In genomic region chr1:223341111-223341510, GRCh38 we compare ENCODE assay signal across 11 cellular contexts. TPM values are rescaled to one million over a fixed set of nuclear protein-coding genes. Genes with fewer than 3 reads are reported as not detected.
A peak's percentile ranks its signal among the peaks of the same experiment; 100 is the strongest.
DNase-seq lines count a peak whose midpoint lies in the region; ATAC-seq, FAIRE-seq and TF ChIP-seq lines count a peak whose summit lies in the region.
"Had no signal": no experiment of that assay in that cellular context is flagged by ENCODE, and none has a peak within 500 bp of the region (broad histone marks: within the 10 kb centered on the region; RNA-seq: fewer than 3 reads in every experiment).

No MANE protein-coding gene starts in this region.

- H3K36me3 ChIP-seq in GM12878 (ENCODE audit: control insufficient read depth in 2 of 2, insufficient read depth in 2 of 2, low read length in 1 of 2) (no peaks in the 10 kb centered on the region), aorta (ENCODE audit: control insufficient read depth in 1 of 2, insufficient read depth in 2 of 2, low read length in 1 of 2) (no peaks in the 10 kb centered on the region)
- H3K36me3 ChIP-seq: BE2C, colonic mucosa had no signal

- in situ Hi-C loops in GM12878 (cut with MboI): no loop called here

- POLR2A ChIA-PET in GM12878 (lab: Charles Lee): no interaction called here

- peak; percentile 83 for ATAC-seq in GM12878
- ATAC-seq in right cardiac atrium: peak; percentile 58 to 72
- no peak for ATAC-seq in aorta (ENCODE audit: low FRiP score)
- no peak for ATAC-seq in HG02938 (IDR thresholded peaks at IDR 0.05; ENCODE audit: unreplicated experiment)
- no peak for ATAC-seq in left colon

- no peak for TF ChIP-seq RAD21 in GM12878 (IDR thresholded peaks at IDR 0.05; ENCODE audit: insufficient read depth, low read depth, low read length)

- no TSS peak for BruUV-seq in GM12878 (replicated peaks; lab: Mats Ljungman, UMichigan)

- 4% methylated on average over 7 of the region's 7 CpGs for WGBS in GM12878 (ENCODE audit: insufficient coverage, insufficient replicate concordance, low lambda C conversion rate, missing lambda C conversion rate)
- 39% methylated on average over 7 of the region's 7 CpGs for WGBS in right cardiac atrium
- WGBS in aorta, 2 donors: 8 to 9% methylated on average over 7 of the region's 7 CpGs

- H3K4me2 ChIP-seq in GM12878 (ENCODE audit: control insufficient read depth, insufficient read depth): no peak overlapping the region

- no peak for TF ChIP-seq CTCF in GM12878 (IDR thresholded peaks at IDR 0.05 in 2 of 3, conservative IDR thresholded peaks at IDR 0.05 in 1 of 3; ENCODE audit: control insufficient read depth in 2 of 3, extremely low read depth in 1 of 3, insufficient read depth in 1 of 3, low read depth in 3 of 3, low read length in 3 of 3)

- CTCF ChIA-PET in GM12878 (lab: Yijun Ruan, JAX): interaction anchor here (0.6 to 1.4 kb wide), 2 partner anchors 12 to 316 kb away, joined by 3 read pairs; no protein-coding TSS in a partner anchor

- no peak overlapping the region for H2AFZ ChIP-seq in GM12878 (ENCODE audit: control insufficient read depth, low read depth, low read length)

- SMC1A ChIA-PET in GM12878 (lab: Charles Lee; ENCODE audit: uncharacterized antibody, unreplicated experiment): interaction anchor here (1.2 to 1.6 kb wide), 2 partner anchors 21 to 208 kb away, joined by 3 to 4 read pairs; no protein-coding TSS in a partner anchor

- DNase-seq in AG08395 (ENCODE audit: low spot score) (peak; percentile 73), NCI-H1694 (lab: John Stamatoyannopoulos, UW) (peak; percentile 91), GM12878 (ENCODE audit: low read depth, low spot score) (no peak), right cardiac atrium (peak; percentile 50 to 82 (median 74)), aorta (no peak), COLO668 (lab: John Stamatoyannopoulos, UW; ENCODE audit: unreplicated experiment) (no peak), left colon (no peak)
- DNase-seq: BE2C, colonic mucosa had no signal

- no peaks in the 10 kb centered on the region for H3K79me2 ChIP-seq in GM12878 (ENCODE audit: control insufficient read depth, insufficient read depth, low read length)

- intact Hi-C loops in GM12878 (cut with micrococcal nuclease; ENCODE audit: unreplicated experiment) (no loop called here), right cardiac atrium (cut with DNase I) (no loop called here), aorta (cut with DNase I) (no loop called here), left colon (cut with DNase I, micrococcal nuclease) (no loop called here)

- FAIRE-seq in GM12878 (lab: Jason Lieb, UNC): no peak

- H3K9ac ChIP-seq in GM12878 (ENCODE audit: control insufficient read depth, insufficient read depth, low read length): no peak overlapping the region

- H3K27me3 ChIP-seq in GM12878 (replicated peaks in 1 of 2; ENCODE audit: control insufficient read depth in 2 of 2, insufficient read depth in 2 of 2, low read length in 1 of 2) (peaks cover 0 to 2% of the 10 kb centered on the region in 2 experiments; a peak in 1 of 4 replicates), right cardiac atrium (ENCODE audit: control insufficient read depth, insufficient read depth) (no peaks in the 10 kb centered on the region), aorta (ENCODE audit: control insufficient read depth in 1 of 2, insufficient read depth in 2 of 2, low read length in 1 of 2) (peaks cover 0 to 3% of the 10 kb centered on the region in 2 donors)
- H3K27me3 ChIP-seq: colonic mucosa had no signal

- H3K27ac ChIP-seq in GM12878 (ENCODE audit: control insufficient read depth, insufficient read depth) (no peak overlapping the region), right cardiac atrium (ENCODE audit: low read length) (peak overlapping the region; percentile 79), aorta (ENCODE audit: low read depth in 1 of 2, low read length in 2 of 2) (no peak overlapping the region)
- H3K27ac ChIP-seq: colonic mucosa, SK-N-MC had no signal

- RAD21 ChIA-PET in GM12878 (lab: Charles Lee; ENCODE audit: unreplicated experiment): interaction anchor here (1.5 kb wide), 1 partner anchor 210 kb away, joined by 5 read pairs; no protein-coding TSS in a partner anchor

- H3K9me3 ChIP-seq in GM12878 (replicated peaks; ENCODE audit: control insufficient read depth, insufficient read depth, low read length) (no peaks in the 10 kb centered on the region), right cardiac atrium (ENCODE audit: control insufficient read depth, low read length) (no peaks in the 10 kb centered on the region), aorta (ENCODE audit: control insufficient read depth, low read length) (no peaks in the 10 kb centered on the region)
- H3K9me3 ChIP-seq: BE2C, colonic mucosa had no signal

- no peaks in the 10 kb centered on the region for H4K20me1 ChIP-seq in GM12878 (ENCODE audit: control insufficient read depth, insufficient read depth)

- no peak overlapping the region for H3K4me3 ChIP-seq in GM12878
- H3K4me3 ChIP-seq in right cardiac atrium (ENCODE audit: low read length): no peak overlapping the region
- H3K4me3 ChIP-seq in aorta (ENCODE audit: low read length in 2 of 2): no peak overlapping the region
- H3K4me3 ChIP-seq: colonic mucosa, SK-N-MC had no signal

- no peaks in the 10 kb centered on the region for H3K4me1 ChIP-seq in GM12878 (ENCODE audit: control insufficient read depth, insufficient read depth, low read length)
- H3K4me1 ChIP-seq in right cardiac atrium (ENCODE audit: control insufficient read depth, insufficient read depth, low read length): peaks cover 10% of the 10 kb centered on the region
- H3K4me1 ChIP-seq in aorta (ENCODE audit: control insufficient read depth in 1 of 2, insufficient read depth in 2 of 2, low read length in 2 of 2): no peaks in the 10 kb centered on the region
- H3K4me1 ChIP-seq: BE2C, colonic mucosa had no signal

- TF ChIP-seq EP300 in GM12878 (IDR thresholded peaks at IDR 0.05; ENCODE audit: borderline replicate concordance in 1 of 2, control insufficient read depth in 1 of 2, low read depth in 2 of 2, low read length in 2 of 2): no peak

- TF ChIP-seq POLR2A in GM12878 (IDR thresholded peaks at IDR 0.05; ENCODE audit: low read depth, low read length): no peak

TF ChIP-seq in GM12878, 131 proteins besides CTCF, POLR2A, EP300 and RAD21 (continues in another document):
- TF ChIP-seq IRF3 (IDR thresholded peaks at IDR 0.05) (no peak), RAD51 (IDR thresholded peaks at IDR 0.05) (no peak), ZNF622 (IDR thresholded peaks at IDR 0.05) (no peak), MTA2 (IDR thresholded peaks at IDR 0.05; ENCODE audit: low read depth) (no peak), NFYA (IDR thresholded peaks at IDR 0.05; ENCODE audit: borderline replicate concordance, low read depth, low read length) (no peak), FOXK2 (IDR thresholded peaks at IDR 0.05) (no peak)

RNA-seq across cellular contexts. Expression of gene SUSD4, which starts 22.9 kb away (rescaled TPM):
- total RNA-seq in GM12878 (2013; cell fraction: nucleolus; rRNA removed): 1.4 and 1.5 TPM in 2 replicates
- 0.17 TPM in 1 of 2 replicates, not detected in the other for total RNA-seq in GM12878 (2014; rRNA removed)
- 0.13 and 0.18 TPM in 2 replicates for total RNA-seq in GM12878 (2014; rRNA removed; fragmentation: Illumina TruSeq; extraction: Trizol)
- 0.33 TPM in 1 of 2 replicates, not detected in the other for total RNA-seq in GM12878 (2021)
- not detected for polyA plus RNA-seq in GM12878 (2011; ENCODE audit: low read depth)
- polyA plus RNA-seq in GM12878 (2011; rRNA removed): 0.63 and 1.1 TPM in 2 replicates
- 0.82 and 0.84 TPM in 2 replicates for polyA plus RNA-seq in GM12878 (2011; cell fraction: cytosol; rRNA removed)
- polyA plus RNA-seq in GM12878 (2011; cell fraction: nucleus; rRNA removed): 2.0 and 2.6 TPM in 2 replicates
- polyA plus RNA-seq in GM12878 (2012): not detected in 2 replicates
- polyA plus RNA-seq in GM12878 (2014; fragmentation: Illumina TruSeq; extraction: Trizol): not detected in 2 replicates
- under 1 TPM in 1 of 2 experiments, not detected in 1; 0.18 TPM for polyA plus RNA-seq in GM12878 (2014; fragmentation: Nextera tagmentation; extraction: Ambion mirVana)
- 0.26 TPM in 1 of 2 replicates, not detected in the other for polyA plus RNA-seq in GM12878 (2014; rRNA removed)
- polyA plus RNA-seq in GM12878 (2016; fragmentation: Nextera tagmentation; extraction: Ambion mirVana): under 1 TPM in 1 of 2 experiments, not detected in 1; 0.44 TPM
- 1.0 and 1.8 TPM in 2 replicates for polyA minus RNA-seq in GM12878 (2011; rRNA and poly(A)+ RNA removed)
- 0.80 TPM in 1 of 2 replicates, not detected in the other for polyA minus RNA-seq in GM12878 (2011; cell fraction: cytosol; rRNA and poly(A)+ RNA removed)
- 1.9 TPM in 2 replicates for polyA minus RNA-seq in GM12878 (2011; cell fraction: nucleus; rRNA and poly(A)+ RNA removed)
- 10 to 100 TPM; 16.7 to 81.7 (median 37.0) TPM for total RNA-seq in right cardiac atrium
- polyA plus RNA-seq in right cardiac atrium: 29.8 TPM
- total RNA-seq in aorta: under 1 TPM; 0.52 to 0.81 TPM
- polyA plus RNA-seq in aorta: under 1 TPM; 0.46 to 0.63 TPM
- under 1 TPM; 0.15 to 0.28 TPM for total RNA-seq in left colon

RNA-seq across cellular contexts. Expression of gene CCDC185, which starts 52.1 kb away (rescaled TPM):
- total RNA-seq in GM12878 (2013; cell fraction: nucleolus; rRNA removed): not detected in 2 replicates
- total RNA-seq in GM12878 (2014; rRNA removed) (not detected in 2 replicates), GM12878 (2014; rRNA removed; fragmentation: Illumina TruSeq; extraction: Trizol) (not detected in 2 replicates), GM12878 (2021) (not detected in 2 replicates), right cardiac atrium (under 1 TPM in 3 of 4 donors, not detected in 1; 0.14 to 0.35 (median 0.34) TPM), aorta (not detected), left colon (not detected)
- not detected for polyA plus RNA-seq in GM12878 (2011; ENCODE audit: low read depth)
- polyA plus RNA-seq in GM12878 (2011; rRNA removed) (not detected in 2 replicates), GM12878 (2014; fragmentation: Illumina TruSeq; extraction: Trizol) (not detected in 2 replicates), GM12878 (2014; fragmentation: Nextera tagmentation; extraction: Ambion mirVana) (not detected), GM12878 (2014; rRNA removed) (not detected in 2 replicates), GM12878 (2016; fragmentation: Nextera tagmentation; extraction: Ambion mirVana) (not detected), right cardiac atrium (0.34 TPM), aorta (not detected)
- polyA plus RNA-seq in GM12878 (2011; cell fraction: cytosol; rRNA removed): not detected in 2 replicates
- not detected in 2 replicates for polyA plus RNA-seq in GM12878 (2011; cell fraction: nucleus; rRNA removed)
- polyA plus RNA-seq in GM12878 (2012): not detected in 2 replicates
- not detected in 2 replicates for polyA minus RNA-seq in GM12878 (2011; rRNA and poly(A)+ RNA removed)
- not detected in 2 replicates for polyA minus RNA-seq in GM12878 (2011; cell fraction: cytosol; rRNA and poly(A)+ RNA removed)
- polyA minus RNA-seq in GM12878 (2011; cell fraction: nucleus; rRNA and poly(A)+ RNA removed): not detected in 2 replicates
- total RNA-seq: colonic mucosa had no signal

Comparison
In these comparisons a context has a peak if more than half of its experiments do, and no peak if none do; other contexts are left out.
1. DNase-seq: peak in AG08395 (single experiment), NCI-H1694 (single experiment) and right cardiac atrium (3 of 3); none in GM12878 (single experiment), aorta (0 of 2), COLO668 (single experiment) and left colon (0 of 2).
2. ATAC-seq: peak in GM12878 (single experiment) and right cardiac atrium (2 of 2); none in aorta (single experiment), HG02938 (single experiment) and left colon (single experiment).
3. RNA of gene SUSD4, which starts 22.9 kb away (total RNA-seq): 16.7 to 81.7 TPM in right cardiac atrium; 0.52 to 0.81 TPM in aorta, 0.15 to 0.28 TPM in left colon and 0.13 to 1.5 TPM in GM12878; every median in the first group is over 4 times any median in the second.